Comparison of ENCODE assay signal across 23 cellular contexts in the genomic region with DNA sequence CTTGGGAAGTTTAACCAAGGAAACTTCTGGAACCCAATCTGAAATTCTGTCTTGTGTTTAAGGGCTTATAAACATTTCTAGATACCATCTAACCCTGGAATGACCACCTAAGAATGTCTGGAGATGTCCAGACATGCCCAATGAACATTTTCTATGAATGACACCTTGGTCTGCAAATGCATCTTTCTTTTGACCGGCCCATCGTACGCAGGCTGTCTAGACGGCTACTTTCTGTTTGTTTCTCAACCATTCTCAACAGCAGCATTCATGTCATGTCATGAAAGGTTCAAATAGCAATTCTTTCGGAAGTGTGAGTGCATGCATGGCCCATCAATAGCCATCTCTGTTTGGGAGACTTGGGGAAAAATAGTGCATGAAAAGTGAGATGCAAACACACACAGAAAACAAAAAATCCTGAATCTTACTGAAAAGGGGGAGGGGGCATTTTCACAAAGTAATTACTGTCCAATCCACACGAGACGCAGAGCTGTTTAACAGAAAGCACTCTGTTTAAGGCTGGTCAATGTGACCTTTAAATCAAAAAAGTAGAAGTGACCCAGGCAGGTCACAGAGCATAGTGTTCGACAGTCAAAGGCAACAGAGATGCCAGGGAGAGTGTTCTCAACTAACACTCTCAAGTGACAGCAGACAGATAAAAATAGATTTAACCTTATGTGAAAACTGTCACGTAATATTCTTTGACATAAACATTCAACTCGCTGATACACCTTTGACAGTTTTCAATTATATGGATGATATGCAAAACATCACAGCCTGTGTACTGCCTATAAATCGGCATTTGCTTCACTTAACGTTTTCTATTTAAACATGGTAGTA. TPM values are rescaled to one million over a fixed set of nuclear protein-coding genes. Genes with fewer than 3 reads are reported as not detected.
DNase-seq lines count a peak whose midpoint lies in the region; ATAC-seq and TF ChIP-seq lines count a peak whose summit lies in the region.
"Had no signal": no experiment of that assay in that cellular context is flagged by ENCODE, and none has a peak within 500 bp of the region (broad histone marks: within the 10 kb centered on the region; RNA-seq: fewer than 3 reads in every experiment).

No MANE protein-coding gene starts in this region.

- H3K4me2 ChIP-seq in mammary epithelial cell (ENCODE audit: insufficient read depth, low read depth, low read length): peak overlapping the region; percentile 64
- H3K4me2 ChIP-seq: KMS-11 had no signal

- peak overlapping the region; percentile 92 for H3K27ac Mint-ChIP-seq in nephron progenitor cell
- H3K27ac Mint-ChIP-seq: activated CD4-positive, alpha-beta memory T cell treated with anti-CD3 and anti-CD28 coated beads, Interleukin-2, amount 10 ng/mL, durations not matched to agents 7 days and 5 days; CD4-positive, alpha-beta T cell; stimulated activated effector memory CD8-positive, alpha-beta T cell treated with anti-CD3 and anti-CD28 coated beads, Interleukin-12 subunit alpha, Interleukin-12 subunit beta, amount 100 ng/mL, for 72 hours had no signal

- WGBS in mammary epithelial cell (ENCODE audit: low coverage, missing lambda C conversion rate): 45% methylated on average over 12 of the region's 12 CpGs
- WGBS in heart left ventricle, 4 donors: 47 to 61% (median 53%) methylated on average over 12 of the region's 12 CpGs

- H3K4me3 ChIP-seq in mammary epithelial cell (replicated peaks in 1 of 3; ENCODE audit: insufficient read depth in 1 of 3, low read depth in 2 of 3, low read length in 3 of 3): no peak overlapping the region
- peak overlapping the region in 3 of 12 donors; percentile 7 to 12 (median 10) for H3K4me3 ChIP-seq in heart left ventricle
- no peak overlapping the region for H3K4me3 ChIP-seq in uterus
- H3K4me3 ChIP-seq: left lung had no signal

- no peak overlapping the region for H3K9ac ChIP-seq in mammary epithelial cell (ENCODE audit: insufficient read depth, low read length)
- H3K9ac ChIP-seq: KMS-11 had no signal

- TF ChIP-seq POLR2A in heart left ventricle (IDR thresholded peaks at IDR 0.05) (no peak), uterus (IDR thresholded peaks at IDR 0.05) (no peak)

- in situ Hi-C loops in mammary epithelial cell (cut with MboI; ENCODE audit: low sequenced_read_pairs in 2 of 2): no loop called here

- no TSS peak for BruUV-seq in mammary epithelial cell (replicated peaks; lab: Mats Ljungman, UMichigan)

- no peak overlapping the region for H3K27ac ChIP-seq in mammary epithelial cell (ENCODE audit: insufficient read depth, low read depth, low read length)
- H3K27ac ChIP-seq in heart left ventricle: peak overlapping the region; percentile 43 to 87 (median 72)
- H3K27ac ChIP-seq in uterus: peak overlapping the region; percentile 56 to 72
- H3K27ac ChIP-seq: KMS-11, left lung had no signal

- peak overlapping the region; percentile 73 for H2AFZ ChIP-seq in mammary epithelial cell (ENCODE audit: low read depth, low read length)

- H3K4me1 Mint-ChIP-seq in nephron progenitor cell: peaks cover 9% of the 10 kb centered on the region
- H3K4me1 Mint-ChIP-seq: activated CD4-positive, alpha-beta memory T cell treated with anti-CD3 and anti-CD28 coated beads, Interleukin-2, amount 10 ng/mL, durations not matched to agents 7 days and 5 days; central memory CD8-positive, alpha-beta T cell; stimulated activated effector memory CD8-positive, alpha-beta T cell treated with anti-CD3 and anti-CD28 coated beads, Interleukin-12 subunit alpha, Interleukin-12 subunit beta, amount 100 ng/mL, for 72 hours had no signal

- peak overlapping the region; percentile 9 for H3K4me3 Mint-ChIP-seq in nephron progenitor cell
- H3K4me3 Mint-ChIP-seq: activated CD4-positive, alpha-beta memory T cell treated with anti-CD3 and anti-CD28 coated beads, Interleukin-2, amount 10 ng/mL, durations not matched to agents 7 days and 5 days; CD4-positive, alpha-beta T cell; central memory CD8-positive, alpha-beta T cell; H9; stimulated activated effector memory CD8-positive, alpha-beta T cell treated with anti-CD3 and anti-CD28 coated beads, Interleukin-12 subunit alpha, Interleukin-12 subunit beta, amount 100 ng/mL, for 72 hours had no signal

- H3K9me3 ChIP-seq in mammary epithelial cell (replicated peaks; ENCODE audit: insufficient read depth, low read length) (no peaks in the 10 kb centered on the region), heart left ventricle (no peaks in the 10 kb centered on the region), uterus (no peaks in the 10 kb centered on the region)
- H3K9me3 ChIP-seq: left lung, thoracic aorta had no signal

- peaks cover 28% of the 10 kb centered on the region for H3K36me3 Mint-ChIP-seq in nephron progenitor cell (ENCODE audit: low read depth)
- H3K36me3 Mint-ChIP-seq: stimulated activated effector memory CD8-positive, alpha-beta T cell treated with anti-CD3 and anti-CD28 coated beads, Interleukin-12 subunit alpha, Interleukin-12 subunit beta, amount 100 ng/mL, for 72 hours had no signal

- no peaks in the 10 kb centered on the region for H3K27me3 ChIP-seq in mammary epithelial cell (ENCODE audit: insufficient read depth, low read length)
- no peaks in the 10 kb centered on the region for H3K27me3 ChIP-seq in heart left ventricle
- no peaks in the 10 kb centered on the region for H3K27me3 ChIP-seq in uterus
- H3K27me3 ChIP-seq: left lung had no signal

- no peak for TF ChIP-seq CTCF in mammary epithelial cell (conservative IDR thresholded peaks at IDR 0.05 in 1 of 2, IDR thresholded peaks at IDR 0.05 in 1 of 2; ENCODE audit: extremely low read depth in 1 of 2, insufficient read depth in 1 of 2, low read depth in 1 of 2, low read length in 2 of 2)
- no peak for TF ChIP-seq CTCF in heart left ventricle (IDR thresholded peaks at IDR 0.05)
- no peak for TF ChIP-seq CTCF in nephron progenitor cell (IDR thresholded peaks at IDR 0.05)
- TF ChIP-seq CTCF in uterus (IDR thresholded peaks at IDR 0.05): no peak

- H3K27me3 Mint-ChIP-seq in nephron progenitor cell (ENCODE audit: low read depth, poor library complexity): peaks cover 2% of the 10 kb centered on the region
- H3K27me3 Mint-ChIP-seq: activated CD4-positive, alpha-beta memory T cell treated with anti-CD3 and anti-CD28 coated beads, Interleukin-2, amount 10 ng/mL, durations not matched to agents 7 days and 5 days; central memory CD8-positive, alpha-beta T cell had no signal

- dilution Hi-C loops in mammary epithelial cell (cut with HindIII; ENCODE audit: low sequenced_read_pairs): no loop called here

- H3K9me3 Mint-ChIP-seq in nephron progenitor cell: no peaks in the 10 kb centered on the region
- H3K9me3 Mint-ChIP-seq: activated CD4-positive, alpha-beta memory T cell treated with anti-CD3 and anti-CD28 coated beads, Interleukin-2, amount 10 ng/mL, durations not matched to agents 7 days and 5 days; CD4-positive, alpha-beta T cell; H9 had no signal

- peak; percentile 78 to 87 (median 83) for ATAC-seq in heart left ventricle
- no peak for ATAC-seq in GM21737 (IDR thresholded peaks at IDR 0.05; ENCODE audit: unreplicated experiment)
- ATAC-seq in HG03175 (IDR thresholded peaks at IDR 0.05; ENCODE audit: unreplicated experiment): no peak
- ATAC-seq in GM18909 (IDR thresholded peaks at IDR 0.05; ENCODE audit: poor library complexity, unreplicated experiment): no peak
- ATAC-seq: left lung; stimulated activated effector memory CD8-positive, alpha-beta T cell treated with anti-CD3 and anti-CD28 coated beads, Interleukin-12 subunit alpha, Interleukin-12 subunit beta, amount 100 ng/mL, for 72 hours had no signal

- DNase-seq in mammary epithelial cell (peak; percentile 27), heart left ventricle (no peak), nephron progenitor cell (no peak), uterus (no peak)
- DNase-seq: activated CD4-positive, alpha-beta memory T cell treated with anti-CD3 and anti-CD28 coated beads, Interleukin-2, amount 10 ng/mL, durations not matched to agents 7 days and 5 days; activated gamma-delta T cell treated with Interleukin-2 at 50 U/mL for 16 hours; activated T-cell treated with anti-CD3 and anti-CD28 coated beads for 4 hours; CD4-positive, alpha-beta T cell; DMS153; erythroblast; GF-D8; glutamatergic neuron; H9; left lung; NCI-H2029 treated with DMSO at 0.1 percent for 48 hours; T1000 had no signal

- no peaks in the 10 kb centered on the region for H3K36me3 ChIP-seq in mammary epithelial cell (ENCODE audit: insufficient read depth, low read length)
- peaks cover 0 to 4% (median 0%) of the 10 kb centered on the region in 9 donors for H3K36me3 ChIP-seq in heart left ventricle
- no peaks in the 10 kb centered on the region for H3K36me3 ChIP-seq in uterus
- H3K36me3 ChIP-seq: left lung, thoracic aorta had no signal

- no peaks in the 10 kb centered on the region for H3K79me2 ChIP-seq in mammary epithelial cell (ENCODE audit: insufficient read depth, low read length)

- H3K4me1 ChIP-seq in mammary epithelial cell (ENCODE audit: insufficient read depth, low read length) (peaks cover 10% of the 10 kb centered on the region), heart left ventricle (peaks cover 0 to 88% (median 32%) of the 10 kb centered on the region in 12 donors), uterus (peaks cover 3 to 34% of the 10 kb centered on the region in 2 donors)

- CTCF ChIA-PET in mammary epithelial cell (lab: Charles Lee; ENCODE audit: low non-redundant PET): no interaction called here

- intact Hi-C loops in mammary epithelial cell (cut with micrococcal nuclease) (no loop called here), heart left ventricle (cut with DNase I) (loop anchor here in 1 of 10 donors (5.0 kb wide), 1 partner anchor 37 kb away; no protein-coding TSS in a partner anchor), uterus (cut with DNase I; ENCODE audit: low total_unique reads) (loop anchor here (10.0 kb wide), 1 partner anchor 84 kb away; no protein-coding TSS in a partner anchor)

- no peaks in the 10 kb centered on the region for H4K20me1 ChIP-seq in mammary epithelial cell (ENCODE audit: insufficient read depth, low read length)

RNA-seq across cellular contexts. Expression of a gene that starts 15.7 kb away (rescaled TPM):
- total RNA-seq in mammary epithelial cell (10 to 100 TPM in 1 of 2 donors, 1 to 10 TPM in 1; 3.9 to 14.3 TPM), heart left ventricle (100 to 1,000 TPM in 4 of 9 donors, 10 to 100 TPM in 5; 48.9 to 163 (median 83.1) TPM), uterus (100 to 1,000 TPM in 2 of 4 donors, 10 to 100 TPM in 2; 87.3 to 268 (median 107) TPM)
- polyA plus RNA-seq in mammary epithelial cell (0.95 TPM), heart left ventricle (10 to 100 TPM; 30.2 to 49.2 TPM)
- 2.0 TPM for polyA minus RNA-seq in mammary epithelial cell
- total RNA-seq: activated CD4-positive, alpha-beta memory T cell treated with anti-CD3 and anti-CD28 coated beads, Interleukin-2, amount 10 ng/mL, durations not matched to agents 7 days and 5 days; CD4-positive, alpha-beta T cell had no signal

Comparison
In these comparisons a context has a peak if more than half of its experiments do, and no peak if none do; other contexts are left out.
1. ATAC-seq: peak in heart left ventricle (4 of 4); none in GM21737 (single experiment), HG03175 (single experiment) and GM18909 (single experiment).